ENCODE assay signal across 10 cellular contexts in genomic region chr2:106107509-106108131, GRCh38.
A peak's percentile ranks its signal among the peaks of the same experiment; 100 is the strongest.
DNase-seq lines count a peak whose midpoint lies in the region; ATAC-seq and TF ChIP-seq lines count a peak whose summit lies in the region.
"Had no signal": no experiment of that assay in that cellular context is flagged by ENCODE, and none has a peak within 500 bp of the region (broad histone marks: within the 10 kb centered on the region; RNA-seq: fewer than 3 reads in every experiment).

No MANE protein-coding gene starts in this region.

- TF ChIP-seq EP300 in suprapubic skin (IDR thresholded peaks at IDR 0.05) = no peak

- H3K27me3 ChIP-seq in suprapubic skin = no peaks in the 10 kb centered on the region
- H3K27me3 ChIP-seq: heart right ventricle had no signal

- H3K4me3 ChIP-seq in GM12865 (ENCODE audit: low read depth, low read length) (no peak overlapping the region), suprapubic skin (no peak overlapping the region)
- H3K4me3 ChIP-seq: heart right ventricle, K562 had no signal

- peaks cover 10% of the 10 kb centered on the region for H3K4me1 ChIP-seq in suprapubic skin

- H3K9me3 ChIP-seq in suprapubic skin = no peaks in the 10 kb centered on the region
- H3K9me3 ChIP-seq: heart right ventricle had no signal

- TF ChIP-seq POLR2A in suprapubic skin (IDR thresholded peaks at IDR 0.05) = no peak

- H3K27ac ChIP-seq in suprapubic skin = no peak overlapping the region
- H3K27ac ChIP-seq: heart right ventricle had no signal

- ATAC-seq in GM21619 (IDR thresholded peaks at IDR 0.05; ENCODE audit: unreplicated experiment) = peak; percentile 81

- DNase-seq in GM12865 (ENCODE audit: low read depth) = peak; percentile 79
- peak; percentile 54 for DNase-seq in RPMI7951 (ENCODE audit: low read depth)
- DNase-seq in germinal center (ENCODE audit: low spot score) = peak; percentile 32
- DNase-seq in Ammon's horn (ENCODE audit: low spot score) = no peak
- DNase-seq in NCI-H2227 treated with DMSO at 0.1 percent for 48 hours (lab: John Stamatoyannopoulos, UW) = no peak
- no peak for DNase-seq in NCI-H1048 (lab: John Stamatoyannopoulos, UW)
- no peak for DNase-seq in suprapubic skin (ENCODE audit: low spot score in 2 of 2)
- DNase-seq: heart right ventricle had no signal

- H3K36me3 ChIP-seq in suprapubic skin = peaks cover 33% of the 10 kb centered on the region

- WGBS in suprapubic skin = 61% methylated on average over 12 of the region's 14 CpGs

- TF ChIP-seq CTCF in GM12865 (IDR thresholded peaks at IDR 0.05; ENCODE audit: insufficient read depth, low read depth, low read length, missing control alignments) (peak; percentile 38), suprapubic skin (IDR thresholded peaks at IDR 0.05) (no peak)

Comparison
In these comparisons a context has a peak if more than half of its experiments do, and no peak if none do; other contexts are left out.
1. DNase-seq: peak in GM12865 (single experiment), RPMI7951 (single experiment) and germinal center (single experiment); none in Ammon's horn (single experiment), NCI-H2227 treated with DMSO at 0.1 percent for 48 hours (single experiment), NCI-H1048 (single experiment) and suprapubic skin (0 of 2).